Comparison of ENCODE assay signal across 14 cellular contexts in the genomic region with DNA sequence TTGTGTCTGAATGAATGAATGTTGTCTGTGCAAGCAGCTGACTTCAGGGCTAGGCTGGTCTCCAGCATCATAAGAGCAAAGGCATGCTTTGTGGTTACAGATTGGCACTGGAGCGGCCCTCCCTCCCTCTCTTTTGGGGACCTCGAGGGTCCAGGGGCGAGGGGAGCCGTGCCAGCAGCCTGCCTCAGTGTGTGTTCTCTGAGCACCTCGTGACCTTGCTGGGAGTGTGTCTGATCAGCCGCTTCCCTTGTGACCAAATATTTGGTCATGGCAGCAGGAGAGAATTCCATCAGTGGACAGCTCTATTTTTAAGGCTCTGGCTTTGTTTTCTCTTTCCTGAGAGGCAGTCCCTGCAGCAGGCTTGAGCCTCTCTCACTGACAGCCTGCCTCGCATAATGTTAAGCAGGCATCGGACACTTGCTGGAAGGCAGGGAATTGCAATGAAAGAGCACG.
DNase-seq lines count a peak whose midpoint lies in the region; ATAC-seq and TF ChIP-seq lines count a peak whose summit lies in the region.
"Had no signal": no experiment of that assay in that cellular context is flagged by ENCODE, and none has a peak within 500 bp of the region (broad histone marks: within the 10 kb centered on the region; RNA-seq: fewer than 3 reads in every experiment).

No MANE protein-coding gene starts in this region.

- no peaks in the 10 kb centered on the region for H3K36me3 ChIP-seq in left ventricle myocardium inferior
- H3K36me3 ChIP-seq: SJSA1 had no signal

- DNase-seq in AG20443 (ENCODE audit: low spot score) (peak; percentile 75), astrocyte of the hippocampus (ENCODE audit: low read depth, low spot score) (peak; percentile 2), left ventricle myocardium inferior (peak; percentile 52), osteocyte (ENCODE audit: extremely low spot score, unreplicated experiment) (peak; percentile 90), 8988T (no peak), DMS114 treated with DMSO at 0.1 percent for 48 hours (lab: John Stamatoyannopoulos, UW; ENCODE audit: unreplicated experiment) (no peak)
- DNase-seq: central memory CD4-positive, alpha-beta T cell; GF-D8; NCI-H1417 treated with DMSO at 0.1 percent for 48 hours; NCI-H774 had no signal

- no peaks in the 10 kb centered on the region for H3K9me3 ChIP-seq in left ventricle myocardium inferior (replicated peaks)
- H3K9me3 ChIP-seq: SJSA1 had no signal

- no peak overlapping the region for H3K4me3 Mint-ChIP-seq in osteocyte (ENCODE audit: unreplicated experiment)
- H3K4me3 Mint-ChIP-seq: stimulated activated naive CD8-positive, alpha-beta T cell treated with anti-CD3 and anti-CD28 coated beads, Interleukin-15, Interleukin-2, amounts not matched to agents 100 ng/mL and 50 ng/mL, for 24 hours had no signal

- no peak for TF ChIP-seq CTCF in left ventricle myocardium inferior (IDR thresholded peaks at IDR 0.05; ENCODE audit: borderline replicate concordance)
- no peak for TF ChIP-seq CTCF in osteocyte (IDR thresholded peaks at IDR 0.05)

- no peaks in the 10 kb centered on the region for H3K36me3 Mint-ChIP-seq in osteocyte (ENCODE audit: unreplicated experiment)

- peaks cover 33% of the 10 kb centered on the region for H3K4me1 ChIP-seq in left ventricle myocardium inferior
- H3K4me1 ChIP-seq: SJSA1 had no signal

- intact Hi-C loops in left ventricle myocardium inferior (cut with micrococcal nuclease), result no loop called here

- peak overlapping the region; percentile 67 for H3K4me3 ChIP-seq in left ventricle myocardium inferior
- H3K4me3 ChIP-seq: SJSA1 had no signal

- ATAC-seq in HG02938 (IDR thresholded peaks at IDR 0.05; ENCODE audit: unreplicated experiment) (no peak), HG02852 (IDR thresholded peaks at IDR 0.05; ENCODE audit: unreplicated experiment) (no peak)

- H3K4me1 Mint-ChIP-seq in osteocyte (ENCODE audit: unreplicated experiment), result peaks cover 28% of the 10 kb centered on the region

- no peaks in the 10 kb centered on the region for H3K9me3 Mint-ChIP-seq in osteocyte (ENCODE audit: unreplicated experiment)
- H3K9me3 Mint-ChIP-seq: stimulated activated naive CD8-positive, alpha-beta T cell treated with anti-CD3 and anti-CD28 coated beads, Interleukin-15, Interleukin-2, amounts not matched to agents 100 ng/mL and 50 ng/mL, for 24 hours had no signal

- peak overlapping the region; percentile 86 for H3K27ac ChIP-seq in left ventricle myocardium inferior (replicated peaks)
- H3K27ac ChIP-seq: SJSA1 had no signal

- peak overlapping the region; percentile 23 for H3K27ac Mint-ChIP-seq in osteocyte (ENCODE audit: unreplicated experiment)
- H3K27ac Mint-ChIP-seq: stimulated activated naive CD8-positive, alpha-beta T cell treated with anti-CD3 and anti-CD28 coated beads, Interleukin-15, Interleukin-2, amounts not matched to agents 100 ng/mL and 50 ng/mL, for 24 hours had no signal

- peaks cover 4% of the 10 kb centered on the region for H3K27me3 ChIP-seq in left ventricle myocardium inferior (ENCODE audit: low read depth)
- H3K27me3 ChIP-seq: SJSA1 had no signal

- H3K27me3 Mint-ChIP-seq in osteocyte (ENCODE audit: unreplicated experiment), result no peaks in the 10 kb centered on the region
- H3K27me3 Mint-ChIP-seq: stimulated activated naive CD8-positive, alpha-beta T cell treated with anti-CD3 and anti-CD28 coated beads, Interleukin-15, Interleukin-2, amounts not matched to agents 100 ng/mL and 50 ng/mL, for 24 hours had no signal

Comparison
In these comparisons a context has a peak if more than half of its experiments do, and no peak if none do; other contexts are left out.
1. DNase-seq: peak in AG20443 (single experiment), astrocyte of the hippocampus (single experiment), left ventricle myocardium inferior (single experiment) and osteocyte (single experiment); none in 8988T (single experiment) and DMS114 treated with DMSO at 0.1 percent for 48 hours (single experiment).